14 cellular contexts compared by ENCODE assay signal in the genomic region with DNA sequence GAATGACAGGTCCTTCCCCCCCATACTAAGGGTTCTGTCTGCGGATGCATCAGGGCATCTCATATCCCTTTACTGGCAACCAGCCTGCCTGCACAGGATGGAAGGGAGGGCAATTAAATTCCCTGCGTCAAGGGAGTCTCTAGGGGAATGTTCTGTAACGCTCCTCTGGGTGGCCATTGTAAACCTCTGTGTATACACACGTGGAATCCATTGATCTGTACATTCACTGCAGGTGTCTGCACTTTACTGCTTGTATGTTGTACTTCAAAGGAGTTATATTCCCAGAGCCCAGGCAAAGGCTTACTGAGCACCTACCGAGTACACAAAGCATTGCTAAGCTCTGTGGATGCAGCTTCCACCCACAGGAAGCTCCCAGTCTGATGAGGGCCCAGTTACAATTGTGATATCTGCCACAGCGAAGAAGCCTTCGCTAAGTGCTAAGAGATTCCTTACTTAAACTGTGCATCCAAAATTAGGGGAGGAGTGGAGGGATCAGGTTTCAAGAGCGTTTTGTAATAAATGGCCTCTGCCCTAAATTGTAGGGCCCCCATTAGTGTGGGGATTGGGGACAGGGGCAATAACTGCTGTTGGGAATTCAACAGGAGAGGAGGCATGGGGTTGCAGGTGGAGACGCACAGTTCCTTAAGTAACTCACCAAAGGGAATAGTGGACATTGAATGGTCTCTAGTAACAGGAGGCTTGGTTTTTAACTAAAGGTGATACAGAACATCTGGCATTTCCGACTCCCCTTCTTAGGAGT. TPM values are rescaled to one million over a fixed set of nuclear protein-coding genes. Genes with fewer than 3 reads are reported as not detected.
DNase-seq lines count a peak whose midpoint lies in the region; ATAC-seq and TF ChIP-seq lines count a peak whose summit lies in the region.
"Had no signal": no experiment of that assay in that cellular context is flagged by ENCODE, and none has a peak within 500 bp of the region (broad histone marks: within the 10 kb centered on the region; RNA-seq: fewer than 3 reads in every experiment).

No MANE protein-coding gene starts in this region.

- no peaks in the 10 kb centered on the region for H3K36me3 ChIP-seq in ascending aorta
- H3K36me3 ChIP-seq: cardiac muscle cell, lower lobe of right lung had no signal

- H3K4me3 ChIP-seq in right cardiac atrium (ENCODE audit: low read length) (no peak overlapping the region), ascending aorta (no peak overlapping the region)
- H3K4me3 ChIP-seq: cardiac muscle cell had no signal

- peak; percentile 20 for DNase-seq in NCI-H2227 (lab: John Stamatoyannopoulos, UW; ENCODE audit: unreplicated experiment)
- DNase-seq in NCI-H2227 treated with DMSO at 0.1 percent for 48 hours (lab: John Stamatoyannopoulos, UW), result no peak
- DNase-seq in DMS153 treated with DMSO at 0.1 percent for 48 hours (lab: John Stamatoyannopoulos, UW; ENCODE audit: unreplicated experiment), result peak; percentile 98
- DNase-seq in NCI-H2171 (lab: John Stamatoyannopoulos, UW), result peak; percentile 76
- no peak for DNase-seq in right cardiac atrium
- DNase-seq in ascending aorta (ENCODE audit: low spot score in 2 of 2), result no peak
- DNase-seq: GF-D8, lower lobe of right lung, NCI-H446 had no signal

- ATAC-seq in right cardiac atrium, result peak in 1 of 2 donors; percentile 19
- no peak for ATAC-seq in GM21825 (IDR thresholded peaks at IDR 0.05; ENCODE audit: unreplicated experiment)
- no peak for ATAC-seq in HG02610 (IDR thresholded peaks at IDR 0.05; ENCODE audit: unreplicated experiment)
- ATAC-seq: Panc1 had no signal

- H3K27me3 ChIP-seq in right cardiac atrium (ENCODE audit: control insufficient read depth, insufficient read depth) (no peaks in the 10 kb centered on the region), ascending aorta (no peaks in the 10 kb centered on the region)
- H3K27me3 ChIP-seq: testis had no signal

- intact Hi-C loops in right cardiac atrium (cut with DNase I) (no loop called here), ascending aorta (cut with DNase I) (no loop called here)

- H3K9me3 ChIP-seq in right cardiac atrium (ENCODE audit: control insufficient read depth, low read length) (no peaks in the 10 kb centered on the region), ascending aorta (no peaks in the 10 kb centered on the region)
- H3K9me3 ChIP-seq: lower lobe of right lung, testis had no signal

- H3K4me1 ChIP-seq in right cardiac atrium (ENCODE audit: control insufficient read depth, insufficient read depth, low read length), result peaks cover 5% of the 10 kb centered on the region
- peaks cover 0 to 6% of the 10 kb centered on the region in 2 donors for H3K4me1 ChIP-seq in ascending aorta

- H3K27ac ChIP-seq in right cardiac atrium (ENCODE audit: low read length) (peak overlapping the region; percentile 72), ascending aorta (no peak overlapping the region)
- H3K27ac ChIP-seq: cardiac muscle cell had no signal

- no peak for TF ChIP-seq CTCF in ascending aorta (IDR thresholded peaks at IDR 0.05)

- 70% methylated on average over 10 of the region's 10 CpGs for WGBS in right cardiac atrium

RNA-seq across cellular contexts. Expression of a gene that starts 1.5 kb away (rescaled TPM):
- total RNA-seq in right cardiac atrium, result 100 to 1,000 TPM; 123 to 209 (median 152) TPM
- polyA plus RNA-seq in right cardiac atrium, result 114 TPM
- total RNA-seq in ascending aorta, result 2.9 TPM

Comparison
In these comparisons a context has a peak if more than half of its experiments do, and no peak if none do; other contexts are left out.
1. DNase-seq: peak in NCI-H2227 (single experiment), DMS153 treated with DMSO at 0.1 percent for 48 hours (single experiment) and NCI-H2171 (single experiment); none in NCI-H2227 treated with DMSO at 0.1 percent for 48 hours (single experiment), right cardiac atrium (0 of 3) and ascending aorta (0 of 2).
2. RNA of a gene that starts 1.5 kb away (total RNA-seq): 123 to 209 TPM in right cardiac atrium; 2.9 TPM in ascending aorta (single experiment); every median in the first group is over 10 times any median in the second.